Comparison of ENCODE assay signal across 21 cellular contexts in the genomic region with DNA sequence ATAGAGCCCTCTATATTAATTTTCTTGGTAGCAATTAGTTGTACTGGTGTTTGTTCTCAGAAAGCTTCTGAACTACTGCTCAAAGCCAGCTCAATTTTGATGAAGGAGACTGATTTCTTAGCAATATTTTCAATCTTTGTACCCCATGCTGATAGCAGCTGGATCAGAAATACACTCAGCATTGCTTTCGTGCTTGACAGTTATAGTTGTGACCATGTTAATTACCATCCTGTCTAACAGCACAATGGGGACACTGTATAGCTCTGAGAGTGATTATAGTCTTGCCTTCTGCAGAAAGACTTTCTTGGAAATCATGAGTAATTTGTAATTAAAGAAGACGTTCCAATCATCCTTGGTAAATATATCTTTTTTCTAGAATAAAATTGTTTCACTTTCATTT.
"Had no signal": no experiment of that assay in that cellular context is flagged by ENCODE, and none has a peak within 500 bp of the region (broad histone marks: within the 10 kb centered on the region; RNA-seq: fewer than 3 reads in every experiment).

No MANE protein-coding gene starts in this region.

- H3K27me3 Mint-ChIP-seq: activated CD8-positive, alpha-beta T cell treated with anti-CD3 and anti-CD28 coated beads for 36 hours; memory B cell; naive thymus-derived CD4-positive, alpha-beta T cell had no signal

- DNase-seq: activated CD4-positive, alpha-beta T cell treated with anti-CD3 and anti-CD28 coated beads for 4 hours; activated CD8-positive, alpha-beta T cell treated with anti-CD3 and anti-CD28 coated beads for 36 hours; activated gamma-delta T cell; activated T-cell treated with anti-CD3 and anti-CD28 coated beads, Interleukin-2, amount 50 U/mL, for 72 hours; amniotic stem cell; caudate nucleus; cortex of kidney; effector CD4-positive, alpha-beta T cell; foreskin fibroblast; glutamatergic neuron; hypothalamus; kidney; left ventricle myocardium inferior; mucosa of descending colon; naive thymus-derived CD4-positive, alpha-beta T cell; pancreas; stimulated activated CD4-positive, alpha-beta T cell treated with anti-CD3 and anti-CD28 coated beads, Interleukin-12 subunit alpha, Interleukin-12 subunit beta, amount 100 ng/mL, for 4 hours had no signal

- H3K9me3 Mint-ChIP-seq: activated CD8-positive, alpha-beta T cell treated with anti-CD3 and anti-CD28 coated beads for 36 hours; activated naive CD4-positive, alpha-beta T cell treated with anti-CD3 and anti-CD28 coated beads, Interleukin-2, amount 50 U/mL, for 72 hours; activated T-cell treated with anti-CD3 and anti-CD28 coated beads, Interleukin-2, amount 50 U/mL, for 72 hours; stimulated activated effector memory CD8-positive, alpha-beta T cell treated with anti-CD3 and anti-CD28 coated beads, Interleukin-12 subunit alpha, Interleukin-12 subunit beta, amount 100 ng/mL, for 72 hours had no signal

- H3K4me1 ChIP-seq: pancreas had no signal

- H3K9me3 ChIP-seq: left ventricle myocardium inferior, mucosa of descending colon, pancreas had no signal

- H3K27ac ChIP-seq: left ventricle myocardium inferior, pancreas had no signal

- H3K36me3 ChIP-seq: left ventricle myocardium inferior, pancreas had no signal

- H3K36me3 Mint-ChIP-seq: activated naive CD4-positive, alpha-beta T cell treated with anti-CD3 and anti-CD28 coated beads, Interleukin-2, amount 50 U/mL, for 72 hours; memory B cell; naive thymus-derived CD4-positive, alpha-beta T cell; stimulated activated effector memory CD8-positive, alpha-beta T cell treated with anti-CD3 and anti-CD28 coated beads, Interleukin-12 subunit alpha, Interleukin-12 subunit beta, amount 100 ng/mL, for 72 hours had no signal

- H3K4me3 Mint-ChIP-seq: activated CD8-positive, alpha-beta T cell treated with anti-CD3 and anti-CD28 coated beads for 36 hours; activated T-cell treated with anti-CD3 and anti-CD28 coated beads, Interleukin-2, amount 50 U/mL, for 72 hours; memory B cell; stimulated activated effector memory CD8-positive, alpha-beta T cell treated with anti-CD3 and anti-CD28 coated beads, Interleukin-12 subunit alpha, Interleukin-12 subunit beta, amount 100 ng/mL, for 72 hours; WTC11 had no signal

- H3K27me3 ChIP-seq: pancreas had no signal

- H3K4me1 Mint-ChIP-seq: memory B cell, WTC11 had no signal

- ATAC-seq: activated CD8-positive, alpha-beta T cell treated with anti-CD3 and anti-CD28 coated beads for 36 hours; activated naive CD4-positive, alpha-beta T cell treated with anti-CD3 and anti-CD28 coated beads, Interleukin-2, amount 50 U/mL, for 72 hours; activated T-cell treated with anti-CD3 and anti-CD28 coated beads, Interleukin-2, amount 50 U/mL, for 72 hours; mucosa of descending colon; naive thymus-derived CD4-positive, alpha-beta T cell; pancreas; stimulated activated effector memory CD8-positive, alpha-beta T cell treated with anti-CD3 and anti-CD28 coated beads, Interleukin-12 subunit alpha, Interleukin-12 subunit beta, amount 100 ng/mL, for 72 hours; WTC11 had no signal

- H3K4me3 ChIP-seq: left ventricle myocardium inferior, mucosa of descending colon, pancreas had no signal

- H3K27ac Mint-ChIP-seq: activated CD8-positive, alpha-beta T cell treated with anti-CD3 and anti-CD28 coated beads for 36 hours; activated naive CD4-positive, alpha-beta T cell treated with anti-CD3 and anti-CD28 coated beads, Interleukin-2, amount 50 U/mL, for 72 hours; activated T-cell treated with anti-CD3 and anti-CD28 coated beads, Interleukin-2, amount 50 U/mL, for 72 hours; memory B cell; naive thymus-derived CD4-positive, alpha-beta T cell; stimulated activated effector memory CD8-positive, alpha-beta T cell treated with anti-CD3 and anti-CD28 coated beads, Interleukin-12 subunit alpha, Interleukin-12 subunit beta, amount 100 ng/mL, for 72 hours; WTC11 had no signal
